Comparison of ENCODE assay signal across 39 cellular contexts in genomic region chrX:106023947-106024346, GRCh38. TPM values are rescaled to one million over a fixed set of nuclear protein-coding genes. Genes with fewer than 3 reads are reported as not detected.
"Had no signal": no experiment of that assay in that cellular context is flagged by ENCODE, and none has a peak within 500 bp of the region (broad histone marks: within the 10 kb centered on the region; RNA-seq: fewer than 3 reads in every experiment).

No MANE protein-coding gene starts in this region.

- H3K36me3 ChIP-seq: adrenal gland, ascending aorta, brain microvascular endothelial cell, breast epithelium, cardiac muscle cell had no signal

- ATAC-seq: activated naive CD4-positive, alpha-beta T cell treated with anti-CD3 and anti-CD28 coated beads, Interleukin-2, amount 50 U/mL, for 72 hours; activated naive CD8-positive, alpha-beta T cell treated with anti-CD3 and anti-CD28 coated beads, Interleukin-2, amount 50 U/mL, for 24 hours; activated T-cell treated with anti-CD3 and anti-CD28 coated beads, Interleukin-2, amount 50 U/mL, for 4 hours; activated T-cell treated with anti-CD3 and anti-CD28 coated beads, Interleukin-2, amount 50 U/mL, for 72 hours; activated T-helper 17 cell treated with anti-CD3 and anti-CD28 coated beads, Interleukin-2, amount 50 U/mL, for 72 hours; body of pancreas had no signal

- FAIRE-seq: bronchial epithelial cell had no signal

- DNase-seq: activated effector memory CD4-positive, alpha-beta T cell treated with anti-CD3 and anti-CD28 coated beads, Interleukin-2, amount 50 U/mL, for 16 hours; activated effector memory CD4-positive, alpha-beta T cell treated with Interleukin-2 at 50 U/mL for 16 hours; activated gamma-delta T cell; activated gamma-delta T cell treated with Interleukin-2 at 50 U/mL for 16 hours; activated naive CD4-positive, alpha-beta T cell; activated naive CD4-positive, alpha-beta T cell treated with anti-CD3 and anti-CD28 coated beads for 36 hours; activated naive CD4-positive, alpha-beta T cell treated with anti-CD3 and anti-CD28 coated beads, Interleukin-2, amount 10 ng/mL, durations not matched to agents 7 days and 5 days; activated naive CD4-positive, alpha-beta T cell treated with anti-CD3 and anti-CD28 coated beads, Interleukin-2, amount 50 U/mL, for 16 hours; activated naive CD4-positive, alpha-beta T cell treated with Interleukin-2 at 50 U/mL for 16 hours; activated naive CD8-positive, alpha-beta T cell treated with anti-CD3 and anti-CD28 coated beads for 36 hours; activated naive CD8-positive, alpha-beta T cell treated with anti-CD3 and anti-CD28 coated beads, Interleukin-2, amount 10 ng/mL, durations not matched to agents 7 days and 5 days; activated naive CD8-positive, alpha-beta T cell treated with anti-CD3 and anti-CD28 coated beads, Interleukin-2, amount 50 U/mL, for 24 hours; activated T-cell treated with anti-CD3 and anti-CD28 coated beads, Interleukin-2, amount 50 U/mL, for 1 hour; activated T-cell treated with anti-CD3 and anti-CD28 coated beads, Interleukin-2, amount 50 U/mL, for 24 hours; activated T-cell treated with anti-CD3 and anti-CD28 coated beads, Interleukin-2, amount 50 U/mL, for 4 hours; activated T-cell treated with anti-CD3 and anti-CD28 coated beads, Interleukin-2, amount 50 U/mL, for 48 hours; activated T-cell treated with anti-CD3 and anti-CD28 coated beads, Interleukin-2, amount 50 U/mL, for 72 hours; adrenal gland; amniotic stem cell; amygdala; anterior cingulate cortex; aorta; body of pancreas; brain microvascular endothelial cell; caudate nucleus; central memory CD4-positive, alpha-beta T cell; cerebellar nuclear complex had no signal

- H3K4me3 ChIP-seq: adrenal gland, ascending aorta, body of pancreas, breast epithelium, cardiac muscle cell had no signal

- H3K9me3 ChIP-seq: adrenal gland, ascending aorta, body of pancreas, breast epithelium had no signal

- H3K4me1 ChIP-seq: adrenal gland, ascending aorta, body of pancreas, breast epithelium had no signal

- H3K27me3 ChIP-seq: ascending aorta, body of pancreas, brain microvascular endothelial cell, cardiac muscle cell had no signal

- H3K27ac ChIP-seq: adrenal gland, ascending aorta, body of pancreas, brain microvascular endothelial cell, breast epithelium, cardiac muscle cell had no signal

RNA-seq across cellular contexts. Expression of gene SERPINA7, which starts 14.6 kb away (rescaled TPM):
- total RNA-seq: activated naive CD4-positive, alpha-beta T cell treated with anti-CD3 and anti-CD28 coated beads for 36 hours; activated naive CD4-positive, alpha-beta T cell treated with anti-CD3 and anti-CD28 coated beads, Interleukin-2, amount 50 U/mL, for 72 hours; activated naive CD8-positive, alpha-beta T cell treated with anti-CD3 and anti-CD28 coated beads for 36 hours; activated naive CD8-positive, alpha-beta T cell treated with anti-CD3 and anti-CD28 coated beads, Interleukin-2, amount 10 ng/mL, durations not matched to agents 7 days and 5 days; activated T-cell treated with anti-CD3 and anti-CD28 coated beads, Interleukin-2, amount 50 U/mL, for 4 hours; activated T-cell treated with anti-CD3 and anti-CD28 coated beads, Interleukin-2, amount 50 U/mL, for 72 hours; activated T-helper 1 cell treated with anti-CD3 and anti-CD28 coated beads, Interleukin-12 subunit alpha, Interleukin-12 subunit beta, Interleukin-2, Interleukin-4 antibody, amounts not matched to agents 30 ng/mL and 10 ng/mL and 1 ng/mL, durations not matched to agents 14 hours and 24 hours and 36 hours; activated T-helper 17 cell treated with anti-CD3 and anti-CD28 coated beads, Interleukin-2, amount 50 U/mL, for 72 hours; activated T-helper 2 cell treated with anti-CD3 and anti-CD28 coated beads, Interferon-gamma antibody, Interleukin-2, Interleukin-4, amounts not matched to agents 10 μg/mL and 5 μg/mL and 100 μg/mL, durations not matched to agents 14 hours and 24 hours and 36 hours; aorta; astrocyte; body of pancreas; breast epithelium; bronchial epithelial cell; cardiac muscle cell; cardiac septum; cerebellum; chondrocyte had no signal
- polyA plus RNA-seq: aorta, cardiac muscle cell had no signal
